Comparison of ENCODE assay signal across 7 cellular contexts in genomic region chr10:111811515-111811914, GRCh38.
"Had no signal": no experiment of that assay in that cellular context is flagged by ENCODE, and none has a peak within 500 bp of the region (broad histone marks: within the 10 kb centered on the region; RNA-seq: fewer than 3 reads in every experiment).

No MANE protein-coding gene starts in this region.

- H2AFZ ChIP-seq: GM23338 had no signal

- H3K4me3 ChIP-seq: GM23338 had no signal

- H3K4me2 ChIP-seq: GM23338 had no signal

- ATAC-seq: GM23338 had no signal

- DNase-seq: H9, HCEC 1CT, KBM-7 had no signal

- FAIRE-seq: H1, H54, HTR-8/SVneo had no signal
